Comparison of ENCODE assay signal across 9 cellular contexts in the genomic region with DNA sequence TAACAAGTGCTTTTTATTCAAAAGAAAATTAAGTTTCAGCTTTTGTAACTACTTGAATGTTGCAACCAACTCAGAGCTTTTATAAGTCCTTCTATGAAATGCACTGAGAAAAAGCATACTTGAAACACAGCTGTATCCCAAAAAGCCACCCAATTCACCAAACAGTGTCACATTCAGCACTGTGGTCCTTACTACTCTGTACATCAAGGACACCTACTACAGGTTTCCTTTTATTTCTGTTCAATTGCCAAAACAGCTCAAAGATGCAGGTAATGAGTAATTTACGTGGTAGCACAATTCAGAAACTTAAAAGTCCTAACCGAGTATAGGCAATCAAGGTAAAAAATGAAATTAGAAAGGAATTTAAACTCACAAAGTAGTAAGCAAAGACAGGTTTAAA. TPM values are rescaled to one million over a fixed set of nuclear protein-coding genes. Genes with fewer than 3 reads are reported as not detected.
DNase-seq lines count a peak whose midpoint lies in the region; ATAC-seq, FAIRE-seq and TF ChIP-seq lines count a peak whose summit lies in the region.
"Had no signal": no experiment of that assay in that cellular context is flagged by ENCODE, and none has a peak within 500 bp of the region (broad histone marks: within the 10 kb centered on the region; RNA-seq: fewer than 3 reads in every experiment).

No MANE protein-coding gene starts in this region.

- dilution Hi-C loops in keratinocyte (cut with MboI; ENCODE audit: extremely low pct_ligation_motif_present, low sequenced_read_pairs): no loop called here

- H3K27ac ChIP-seq in keratinocyte (ENCODE audit: control insufficient read depth, insufficient read depth, low read length) (peak overlapping the region; percentile 91), substantia nigra (ENCODE audit: low read depth, low read length, poor library complexity, severe bottlenecking) (peak overlapping the region; percentile 91), pancreas (peak overlapping the region in 2 of 4 donors; percentile 74 to 80)

- H3K27me3 ChIP-seq in keratinocyte (ENCODE audit: control insufficient read depth, extremely low read depth, insufficient read depth, low read length) (no peaks in the 10 kb centered on the region), pancreas (no peaks in the 10 kb centered on the region)

- no peaks in the 10 kb centered on the region for H3K9me3 Mint-ChIP-seq in T-helper 1 cell treated with Interleukin-12 subunit alpha and Interleukin-12 subunit beta and Interleukin-4 antibody, amounts not matched to agents 30 μg/mL and 1 μg/mL, for 36 hours
- no peaks in the 10 kb centered on the region for H3K9me3 Mint-ChIP-seq in activated naive CD8-positive, alpha-beta T cell treated with anti-CD3 and anti-CD28 coated beads, Interleukin-2, amount 10 ng/mL, durations not matched to agents 7 days and 5 days

- peak overlapping the region; percentile 82 for H3K4me3 Mint-ChIP-seq in T-helper 1 cell treated with Interleukin-12 subunit alpha and Interleukin-12 subunit beta and Interleukin-4 antibody, amounts not matched to agents 30 μg/mL and 1 μg/mL, for 36 hours
- peak overlapping the region; percentile 91 for H3K4me3 Mint-ChIP-seq in activated naive CD8-positive, alpha-beta T cell treated with anti-CD3 and anti-CD28 coated beads, Interleukin-2, amount 10 ng/mL, durations not matched to agents 7 days and 5 days

- no peak overlapping the region for H2AFZ ChIP-seq in keratinocyte (ENCODE audit: control insufficient read depth, low read length)

- H4K20me1 ChIP-seq in keratinocyte (ENCODE audit: control insufficient read depth, extremely low read depth, insufficient read depth, low read length): peaks cover 8% of the 10 kb centered on the region

- no peaks in the 10 kb centered on the region for H3K9me3 ChIP-seq in keratinocyte (ENCODE audit: control insufficient read depth, low read depth, low read length)
- H3K9me3 ChIP-seq in pancreas: no peaks in the 10 kb centered on the region

- H3K36me3 ChIP-seq in keratinocyte (ENCODE audit: control insufficient read depth in 2 of 2, extremely low read depth in 1 of 2, insufficient read depth in 2 of 2, low read length in 2 of 2): peaks cover 0 to 3% of the 10 kb centered on the region in 2 experiments
- no peaks in the 10 kb centered on the region for H3K36me3 ChIP-seq in pancreas

- TF ChIP-seq CTCF in keratinocyte (optimal IDR thresholded peaks at IDR 0.05 in 1 of 3, IDR thresholded peaks at IDR 0.05 in 1 of 3, conservative IDR thresholded peaks at IDR 0.05 in 1 of 3; ENCODE audit: extremely low read depth in 1 of 3, insufficient read depth in 2 of 3, low read length in 3 of 3) (no peak), pancreas (IDR thresholded peaks at IDR 0.05) (no peak)

- POLR2A ChIA-PET in activated naive CD8-positive, alpha-beta T cell treated with anti-CD3 and anti-CD28 coated beads, Interleukin-2, amount 10 ng/mL, durations not matched to agents 7 days and 5 days (lab: Charles Lee): interaction anchor here (0.9 kb wide), 1 partner anchor 513 kb away, joined by 3 read pairs; the partner anchor contains the start of gene DDOST

- DNase-seq in T-helper 1 cell: no peak
- DNase-seq in activated naive CD8-positive, alpha-beta T cell treated with anti-CD3 and anti-CD28 coated beads, Interleukin-2, amount 10 ng/mL, durations not matched to agents 7 days and 5 days: no peak
- DNase-seq in keratinocyte (ENCODE audit: low read depth, low spot score): no peak
- DNase-seq in substantia nigra (lab: John Stamatoyannopoulos, UW): no peak
- no peak for DNase-seq in pancreas
- DNase-seq: ACHN had no signal

- peak overlapping the region; percentile 97 for H3K4me2 ChIP-seq in keratinocyte (ENCODE audit: control insufficient read depth, extremely low read depth, insufficient read depth, low read depth, low read length)

- H3K79me2 ChIP-seq in keratinocyte (ENCODE audit: control insufficient read depth, insufficient read depth, low read length): peaks cover 62% of the 10 kb centered on the region

- peak overlapping the region; percentile 83 for H3K9ac ChIP-seq in keratinocyte (ENCODE audit: control insufficient read depth, extremely low read depth, insufficient read depth, low read length)

- peaks cover 27% of the 10 kb centered on the region for H3K4me1 Mint-ChIP-seq in T-helper 1 cell treated with Interleukin-12 subunit alpha and Interleukin-12 subunit beta and Interleukin-4 antibody, amounts not matched to agents 30 μg/mL and 1 μg/mL, for 36 hours (ENCODE audit: low read depth)
- peaks cover 24% of the 10 kb centered on the region for H3K4me1 Mint-ChIP-seq in activated naive CD8-positive, alpha-beta T cell treated with anti-CD3 and anti-CD28 coated beads, Interleukin-2, amount 10 ng/mL, durations not matched to agents 7 days and 5 days

- H3K9me1 ChIP-seq in keratinocyte (ENCODE audit: control insufficient read depth, extremely low read depth, insufficient read depth, low read length): no peaks in the 10 kb centered on the region

- intact Hi-C loops in pancreas (cut with DNase I): no loop called here

- WGBS in pancreas, 2 donors: 28 to 36% methylated on average over 2 of the region's 2 CpGs

- H3K4me1 ChIP-seq in keratinocyte (ENCODE audit: control insufficient read depth, extremely low read depth, insufficient read depth, low read length) (peaks cover 13% of the 10 kb centered on the region), pancreas (peaks cover 0 to 26% (median 7%) of the 10 kb centered on the region in 3 donors)

- ATAC-seq in activated naive CD8-positive, alpha-beta T cell treated with anti-CD3 and anti-CD28 coated beads, Interleukin-2, amount 10 ng/mL, durations not matched to agents 7 days and 5 days (ENCODE audit: low read depth): no peak
- ATAC-seq in HG03039 (IDR thresholded peaks at IDR 0.05; ENCODE audit: unreplicated experiment) (no peak), HG02870 (IDR thresholded peaks at IDR 0.05; ENCODE audit: unreplicated experiment) (no peak), pancreas (no peak)

- peak overlapping the region; percentile 66 to 96 (median 81) for H3K4me3 ChIP-seq in keratinocyte (ENCODE audit: control insufficient read depth in 2 of 3, extremely low read depth in 1 of 3, insufficient read depth in 2 of 3, low read depth in 1 of 3, low read length in 3 of 3)
- peak overlapping the region in 2 of 4 donors; percentile 73 to 77 for H3K4me3 ChIP-seq in pancreas

- no peak for FAIRE-seq in keratinocyte (lab: Jason Lieb, UNC)
- FAIRE-seq in pancreas (lab: Jason Lieb, UNC): no peak

- H3K36me3 Mint-ChIP-seq in T-helper 1 cell treated with Interleukin-12 subunit alpha and Interleukin-12 subunit beta and Interleukin-4 antibody, amounts not matched to agents 30 μg/mL and 1 μg/mL, for 36 hours (ENCODE audit: low read depth): peaks cover 19% of the 10 kb centered on the region
- peaks cover 19% of the 10 kb centered on the region for H3K36me3 Mint-ChIP-seq in activated naive CD8-positive, alpha-beta T cell treated with anti-CD3 and anti-CD28 coated beads, Interleukin-2, amount 10 ng/mL, durations not matched to agents 7 days and 5 days

- H3K27me3 Mint-ChIP-seq in T-helper 1 cell treated with Interleukin-12 subunit alpha and Interleukin-12 subunit beta and Interleukin-4 antibody, amounts not matched to agents 30 μg/mL and 1 μg/mL, for 36 hours (ENCODE audit: low read depth): no peaks in the 10 kb centered on the region
- H3K27me3 Mint-ChIP-seq in activated naive CD8-positive, alpha-beta T cell treated with anti-CD3 and anti-CD28 coated beads, Interleukin-2, amount 10 ng/mL, durations not matched to agents 7 days and 5 days: peaks cover 5% of the 10 kb centered on the region

- no peak overlapping the region for H3K27ac Mint-ChIP-seq in T-helper 1 cell treated with Interleukin-12 subunit alpha and Interleukin-12 subunit beta and Interleukin-4 antibody, amounts not matched to agents 30 μg/mL and 1 μg/mL, for 36 hours
- H3K27ac Mint-ChIP-seq in activated naive CD8-positive, alpha-beta T cell treated with anti-CD3 and anti-CD28 coated beads, Interleukin-2, amount 10 ng/mL, durations not matched to agents 7 days and 5 days: peak overlapping the region; percentile 4

RNA-seq across cellular contexts. Expression of gene EIF4G3, which starts 2.5 kb away (rescaled TPM):
- total RNA-seq in activated naive CD8-positive, alpha-beta T cell treated with anti-CD3 and anti-CD28 coated beads, Interleukin-2, amount 10 ng/mL, durations not matched to agents 7 days and 5 days: 10 to 100 TPM; 34.9 to 35.8 TPM
- 44.6 to 48.1 TPM (median 47.9 TPM) in 3 replicates for polyA plus RNA-seq in keratinocyte
- 47.8 TPM for polyA plus RNA-seq in keratinocyte (2011; ENCODE audit: low read depth)
- polyA plus RNA-seq in keratinocyte (2011; cell fraction: cytosol; rRNA removed): 26.6 and 41.1 TPM in 2 replicates
- polyA plus RNA-seq in keratinocyte (2011; cell fraction: nucleus; rRNA removed): 118 TPM in 2 replicates
- 27.5 and 37.0 TPM in 2 replicates for polyA plus RNA-seq in keratinocyte (2012; ENCODE audit: low replicate concordance)
- 35.6 to 76.7 TPM (median 52.2 TPM) in 3 replicates for polyA minus RNA-seq in keratinocyte
- polyA minus RNA-seq in keratinocyte (2011; cell fraction: cytosol; rRNA and poly(A)+ RNA removed): 20.1 TPM
- 51.1 and 112 TPM in 2 replicates for polyA minus RNA-seq in keratinocyte (2011; cell fraction: nucleus; rRNA and poly(A)+ RNA removed)
- total RNA-seq in pancreas: 10 to 100 TPM in 5 of 6 donors, 1 to 10 TPM in 1; 9.6 to 22.7 (median 13.8) TPM
- 10 to 100 TPM; 11.9 to 16.1 TPM for polyA plus RNA-seq in pancreas
